Comparison of ENCODE assay signal across 22 cellular contexts in genomic region chrX:24728530-24728929, GRCh38. TPM values are rescaled to one million over a fixed set of nuclear protein-coding genes. Genes with fewer than 3 reads are reported as not detected.
DNase-seq lines count a peak whose midpoint lies in the region; ATAC-seq, FAIRE-seq and TF ChIP-seq lines count a peak whose summit lies in the region.
"Had no signal": no experiment of that assay in that cellular context is flagged by ENCODE, and none has a peak within 500 bp of the region (broad histone marks: within the 10 kb centered on the region; RNA-seq: fewer than 3 reads in every experiment).

No MANE protein-coding gene starts in this region.

- peak; percentile 21 for FAIRE-seq in colon (lab: Jason Lieb, UNC)
- FAIRE-seq: H54, K562 had no signal

- no peak overlapping the region for H3K4me3 Mint-ChIP-seq in mesothelial cell of epicardium
- H3K4me3 Mint-ChIP-seq: B cell; CD8-positive, alpha-beta T cell had no signal

- H3K36me3 Mint-ChIP-seq in mesothelial cell of epicardium = peaks cover 29% of the 10 kb centered on the region

- H3K9me3 Mint-ChIP-seq in mesothelial cell of epicardium = no peaks in the 10 kb centered on the region
- H3K9me3 Mint-ChIP-seq: CD8-positive, alpha-beta T cell had no signal

- H3K27me3 Mint-ChIP-seq in mesothelial cell of epicardium (ENCODE audit: low read depth) = no peaks in the 10 kb centered on the region
- H3K27me3 Mint-ChIP-seq: B cell had no signal

- peak overlapping the region; percentile 7 for H3K27ac Mint-ChIP-seq in mesothelial cell of epicardium
- H3K27ac Mint-ChIP-seq: B cell; CD8-positive, alpha-beta T cell had no signal

- ATAC-seq in HG03565 (IDR thresholded peaks at IDR 0.05; ENCODE audit: unreplicated experiment) (no peak), GM21576 (IDR thresholded peaks at IDR 0.05; ENCODE audit: unreplicated experiment) (no peak)
- ATAC-seq: CD8-positive, alpha-beta T cell; K562 had no signal

- no peak overlapping the region for H3K4me3 ChIP-seq in LNCaP clone FGC (ENCODE audit: low read depth, low read length)
- H3K4me3 ChIP-seq: K562, PC-9, SJSA1 had no signal

- peak; percentile 67 for DNase-seq in LNCaP clone FGC (ENCODE audit: low read depth)
- peak; percentile 10 for DNase-seq in NCI-H2196 treated with DMSO at 0.1 percent for 48 hours (lab: John Stamatoyannopoulos, UW; ENCODE audit: unreplicated experiment)
- no peak for DNase-seq in mesothelial cell of epicardium (ENCODE audit: low spot score in 2 of 2, unreplicated experiment in 2 of 2)
- DNase-seq in glomerular visceral epithelial cell (ENCODE audit: extremely low spot score) = no peak
- DNase-seq: CD8-positive, alpha-beta T cell; DMS79 treated with DMSO at 0.1 percent for 48 hours; GF-D8; Kasumi-1; MV-4-11; NCI-H1105; NCI-H1436 treated with DMSO at 0.1 percent for 48 hours; NCI-H345; NCI-H510A treated with DMSO at 0.1 percent for 48 hours; PC-9; Right ventricle myocardium superior had no signal

- no peaks in the 10 kb centered on the region for H3K4me1 Mint-ChIP-seq in mesothelial cell of epicardium
- H3K4me1 Mint-ChIP-seq: B cell had no signal

- TF ChIP-seq CTCF in LNCaP clone FGC (IDR thresholded peaks at IDR 0.05; ENCODE audit: control insufficient read depth, extremely low read depth, insufficient read depth) (no peak), mesothelial cell of epicardium (IDR thresholded peaks at IDR 0.05; ENCODE audit: unreplicated experiment) (no peak)

RNA-seq across cellular contexts. Expression of gene POLA1, which starts 34.8 kb away (rescaled TPM):
- 30.4 to 33.5 TPM (median 31.6 TPM) in 3 replicates for total RNA-seq in mesothelial cell of epicardium

Comparison
In these comparisons a context has a peak if more than half of its experiments do, and no peak if none do; other contexts are left out.
1. DNase-seq: peak in LNCaP clone FGC (single experiment) and NCI-H2196 treated with DMSO at 0.1 percent for 48 hours (single experiment); none in mesothelial cell of epicardium (0 of 2) and glomerular visceral epithelial cell (single experiment).